In the genomic region with DNA sequence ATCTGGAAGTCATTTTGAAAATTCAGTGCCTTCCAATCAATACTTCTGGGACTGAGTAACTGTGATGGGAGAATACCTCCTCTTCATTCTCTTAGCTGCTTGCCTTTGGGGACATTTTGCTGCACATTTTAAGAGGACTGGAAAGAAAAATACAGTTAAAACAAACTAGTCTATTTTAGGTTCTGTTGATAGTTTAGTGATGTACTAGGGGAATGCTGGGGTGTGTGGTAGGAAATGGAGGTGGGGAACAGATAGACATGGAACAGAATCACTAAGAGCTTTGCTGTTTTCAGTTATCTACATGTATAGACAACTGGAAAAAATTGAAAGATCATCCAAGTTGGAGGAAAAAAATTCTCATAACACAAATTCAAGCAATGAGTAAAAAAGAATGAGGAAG, we compare ENCODE assay signal across 22 cellular contexts.
DNase-seq lines count a peak whose midpoint lies in the region; ATAC-seq and TF ChIP-seq lines count a peak whose summit lies in the region.
"Had no signal": no experiment of that assay in that cellular context is flagged by ENCODE, and none has a peak within 500 bp of the region (broad histone marks: within the 10 kb centered on the region; RNA-seq: fewer than 3 reads in every experiment).

No MANE protein-coding gene starts in this region.

- CTCF ChIA-PET in HEK293T (lab: Yijun Ruan, JAX) = no interaction called here

- no peak for ATAC-seq in stimulated activated naive CD8-positive, alpha-beta T cell treated with anti-CD3 and anti-CD28 coated beads, Interleukin-15, Interleukin-2, amounts not matched to agents 100 U/mL and 50 U/mL, for 24 hours
- ATAC-seq in activated T-helper 17 cell treated with anti-CD3 and anti-CD28 coated beads, Interleukin-2, amount 50 U/mL, for 72 hours (replicated peaks) = no peak
- ATAC-seq in naive B cell (ENCODE audit: low read depth in 2 of 2) = no peak
- ATAC-seq in HG03095 (IDR thresholded peaks at IDR 0.05; ENCODE audit: unreplicated experiment) = no peak
- ATAC-seq: HCT116, Panc1 had no signal

- H3K4me3 Mint-ChIP-seq in stimulated activated naive CD8-positive, alpha-beta T cell treated with anti-CD3 and anti-CD28 coated beads, Interleukin-15, Interleukin-2, amounts not matched to agents 100 ng/mL and 50 ng/mL, for 24 hours = no peak overlapping the region
- H3K4me3 Mint-ChIP-seq in activated T-helper 17 cell treated with anti-CD3 and anti-CD28 coated beads, Interleukin-2, amount 50 U/mL, for 72 hours = no peak overlapping the region
- no peak overlapping the region for H3K4me3 Mint-ChIP-seq in naive B cell

- H3K9me3 Mint-ChIP-seq in stimulated activated naive CD8-positive, alpha-beta T cell treated with anti-CD3 and anti-CD28 coated beads, Interleukin-15, Interleukin-2, amounts not matched to agents 100 ng/mL and 50 ng/mL, for 24 hours = peaks cover 11% of the 10 kb centered on the region
- H3K9me3 Mint-ChIP-seq in activated T-helper 17 cell treated with anti-CD3 and anti-CD28 coated beads, Interleukin-2, amount 50 U/mL, for 72 hours = peaks cover 9% of the 10 kb centered on the region
- H3K9me3 Mint-ChIP-seq in naive B cell = peaks cover 0 to 6% (median 0%) of the 10 kb centered on the region in 7 donors
- H3K9me3 Mint-ChIP-seq: CD8-positive, alpha-beta memory T cell had no signal

- DNase-seq in stimulated activated naive CD8-positive, alpha-beta T cell treated with anti-CD3 and anti-CD28 coated beads, Interleukin-15, Interleukin-2, amounts not matched to agents 100 U/mL and 50 U/mL, for 24 hours = no peak
- no peak for DNase-seq in naive B cell
- DNase-seq in HEK293T (ENCODE audit: extremely low spot score) = no peak
- no peak for DNase-seq in RPMI8226
- DNase-seq: CD8-positive, alpha-beta memory T cell; DMS 273 treated with DMSO at 0.1 percent for 48 hours; DMS79 treated with DMSO at 0.1 percent for 48 hours; Karpas-422; NCI-H1092; NCI-H1417 treated with DMSO at 0.1 percent for 48 hours; NCI-H1694 treated with DMSO at 0.1 percent for 48 hours; NCI-H2081 treated with DMSO at 0.1 percent for 48 hours; NCI-H2171; NCI-H226; NCI-H510A; NCI-H69; SHP77 treated with DMSO at 0.1 percent for 48 hours had no signal

- H3K36me3 Mint-ChIP-seq in stimulated activated naive CD8-positive, alpha-beta T cell treated with anti-CD3 and anti-CD28 coated beads, Interleukin-15, Interleukin-2, amounts not matched to agents 100 ng/mL and 50 ng/mL, for 24 hours (ENCODE audit: low read depth) = peaks cover 32% of the 10 kb centered on the region
- H3K36me3 Mint-ChIP-seq in activated T-helper 17 cell treated with anti-CD3 and anti-CD28 coated beads, Interleukin-2, amount 50 U/mL, for 72 hours (ENCODE audit: low read depth) = peaks cover 53% of the 10 kb centered on the region
- peaks cover 12 to 18% of the 10 kb centered on the region in 2 donors for H3K36me3 Mint-ChIP-seq in naive B cell

- POLR2A ChIA-PET in HEK293T (lab: Yijun Ruan, JAX) = interaction anchor here (1.4 kb wide), 1 partner anchor 241 kb away, joined by 7 read pairs; a partner anchor contains a TSS

- peaks cover 12% of the 10 kb centered on the region for H3K4me1 Mint-ChIP-seq in stimulated activated naive CD8-positive, alpha-beta T cell treated with anti-CD3 and anti-CD28 coated beads, Interleukin-15, Interleukin-2, amounts not matched to agents 100 ng/mL and 50 ng/mL, for 24 hours (ENCODE audit: low read depth)
- peaks cover 17% of the 10 kb centered on the region for H3K4me1 Mint-ChIP-seq in activated T-helper 17 cell treated with anti-CD3 and anti-CD28 coated beads, Interleukin-2, amount 50 U/mL, for 72 hours
- peaks cover 24 to 32% (median 28%) of the 10 kb centered on the region in 3 donors for H3K4me1 Mint-ChIP-seq in naive B cell

- peak overlapping the region; percentile 22 for H3K27ac Mint-ChIP-seq in stimulated activated naive CD8-positive, alpha-beta T cell treated with anti-CD3 and anti-CD28 coated beads, Interleukin-15, Interleukin-2, amounts not matched to agents 100 ng/mL and 50 ng/mL, for 24 hours
- H3K27ac Mint-ChIP-seq in activated T-helper 17 cell treated with anti-CD3 and anti-CD28 coated beads, Interleukin-2, amount 50 U/mL, for 72 hours = peak overlapping the region; percentile 79
- peak overlapping the region in 4 of 6 donors; percentile 17 to 86 (median 52) for H3K27ac Mint-ChIP-seq in naive B cell

- H3K27me3 Mint-ChIP-seq in stimulated activated naive CD8-positive, alpha-beta T cell treated with anti-CD3 and anti-CD28 coated beads, Interleukin-15, Interleukin-2, amounts not matched to agents 100 ng/mL and 50 ng/mL, for 24 hours = no peaks in the 10 kb centered on the region
- no peaks in the 10 kb centered on the region for H3K27me3 Mint-ChIP-seq in activated T-helper 17 cell treated with anti-CD3 and anti-CD28 coated beads, Interleukin-2, amount 50 U/mL, for 72 hours
- H3K27me3 Mint-ChIP-seq in naive B cell = no peaks in the 10 kb centered on the region

TF ChIP-seq in HEK293T, 16 proteins besides CTCF, POLR2A, EP300 and RAD21:
- no peak for TF ChIP-seq FOXM1 (IDR thresholded peaks at IDR 0.05; ENCODE audit: borderline replicate concordance)
- no peak for TF ChIP-seq ARNT (IDR thresholded peaks at IDR 0.05)
- no peak for TF ChIP-seq L3MBTL2 (conservative IDR thresholded peaks at IDR 0.05)
- no peak for TF ChIP-seq SP1 (IDR thresholded peaks at IDR 0.05)
- TF ChIP-seq HDGF (IDR thresholded peaks at IDR 0.05; ENCODE audit: borderline replicate concordance) = no peak
- no peak for TF ChIP-seq SUZ12 (IDR thresholded peaks at IDR 0.05)
- TF ChIP-seq CTBP1 (IDR thresholded peaks at IDR 0.05; ENCODE audit: borderline replicate concordance) = no peak
- TF ChIP-seq ZNF384 (IDR thresholded peaks at IDR 0.05) = no peak
- no peak for TF ChIP-seq NFRKB (IDR thresholded peaks at IDR 0.05)
- TF ChIP-seq LEF1 (IDR thresholded peaks at IDR 0.05; ENCODE audit: borderline replicate concordance) = no peak
- TF ChIP-seq FOXA1 (IDR thresholded peaks at IDR 0.05) = no peak
- TF ChIP-seq, protein P1, sequence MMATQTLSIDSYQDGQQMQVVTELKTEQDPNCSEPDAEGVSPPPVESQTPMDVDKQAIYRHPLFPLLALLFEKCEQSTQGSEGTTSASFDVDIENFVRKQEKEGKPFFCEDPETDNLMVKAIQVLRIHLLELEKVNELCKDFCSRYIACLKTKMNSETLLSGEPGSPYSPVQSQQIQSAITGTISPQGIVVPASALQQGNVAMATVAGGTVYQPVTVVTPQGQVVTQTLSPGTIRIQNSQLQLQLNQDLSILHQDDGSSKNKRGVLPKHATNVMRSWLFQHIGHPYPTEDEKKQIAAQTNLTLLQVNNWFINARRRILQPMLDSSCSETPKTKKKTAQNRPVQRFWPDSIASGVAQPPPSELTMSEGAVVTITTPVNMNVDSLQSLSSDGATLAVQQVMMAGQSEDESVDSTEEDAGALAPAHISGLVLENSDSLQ (IDR thresholded peaks at IDR 0.05) = no peak

Comparison
In these comparisons a context has a peak if more than half of its experiments do, and no peak if none do; other contexts are left out.
1. H3K27ac Mint-ChIP-seq: peak in every context shown above with its lines; median percentile 79 in activated T-helper 17 cell treated with anti-CD3 and anti-CD28 coated beads, Interleukin-2, amount 50 U/mL, for 72 hours; 52 in naive B cell; 22 in stimulated activated naive CD8-positive, alpha-beta T cell treated with anti-CD3 and anti-CD28 coated beads, Interleukin-15, Interleukin-2, amounts not matched to agents 100 ng/mL and 50 ng/mL, for 24 hours.